ENCODE assay signal across 9 cellular contexts in genomic region chr17:58541249-58541648, GRCh38. TPM values are rescaled to one million over a fixed set of nuclear protein-coding genes. Genes with fewer than 3 reads are reported as not detected.
A peak's percentile ranks its signal among the peaks of the same experiment; 100 is the strongest.
DNase-seq lines count a peak whose midpoint lies in the region; ATAC-seq and TF ChIP-seq lines count a peak whose summit lies in the region.
"Had no signal": no experiment of that assay in that cellular context is flagged by ENCODE, and none has a peak within 500 bp of the region (broad histone marks: within the 10 kb centered on the region; RNA-seq: fewer than 3 reads in every experiment).

No MANE protein-coding gene starts in this region.

- H3K4me1 ChIP-seq in BE2C (no peaks in the 10 kb centered on the region), SK-N-SH (ENCODE audit: control insufficient read depth in 1 of 2, insufficient read depth in 2 of 2, low read depth in 1 of 2, low read length in 1 of 2) (no peaks in the 10 kb centered on the region)

- peaks cover 14% of the 10 kb centered on the region for H3K27me3 ChIP-seq in BE2C
- peaks cover 30% of the 10 kb centered on the region for H3K27me3 ChIP-seq in SK-N-SH (ENCODE audit: insufficient read depth)

- POLR2A ChIA-PET in SK-N-SH (lab: Yijun Ruan, JAX), result no interaction called here

- no peak for TF ChIP-seq RAD21 in SK-N-SH (IDR thresholded peaks at IDR 0.05; ENCODE audit: low read length)

- DNase-seq in BE2C (no peak), GM20000 (ENCODE audit: low spot score) (peak; percentile 52), SK-N-SH (no peak), iris pigment epithelial cell (ENCODE audit: low read depth) (peak; percentile 28), cortex of kidney (lab: John Stamatoyannopoulos, UW) (no peak)
- DNase-seq in central memory CD4-positive, alpha-beta T cell, result no peak
- no peak for DNase-seq in activated naive CD4-positive, alpha-beta T cell treated with Interleukin-2 at 50 U/mL for 16 hours
- DNase-seq: MG63 had no signal

- no peak overlapping the region for H3K27ac ChIP-seq in SK-N-SH (ENCODE audit: low read depth in 2 of 2, low read length in 1 of 2)

- H3K4me3 ChIP-seq in BE2C (ENCODE audit: low read depth, low read length) (no peak overlapping the region), SK-N-SH (ENCODE audit: low read depth in 2 of 2, low read length in 1 of 2) (no peak overlapping the region)
- H3K4me3 ChIP-seq: MG63 had no signal

- no peak for ATAC-seq in GM19463 (IDR thresholded peaks at IDR 0.05; ENCODE audit: unreplicated experiment)

- TF ChIP-seq EP300 in SK-N-SH (IDR thresholded peaks at IDR 0.05; ENCODE audit: borderline replicate concordance in 1 of 2, low read depth in 1 of 2, low read length in 1 of 2), result no peak

- CTCF ChIA-PET in SK-N-SH (lab: Yijun Ruan, JAX), result interaction anchor here (0.8 to 3.0 kb wide), 4 partner anchors 22 to 45 kb away, joined by 3 to 15 read pairs (median 4); no protein-coding TSS in a partner anchor

- no peaks in the 10 kb centered on the region for H3K79me2 ChIP-seq in SK-N-SH (ENCODE audit: insufficient read depth)

- 42% methylated on average over 2 of the region's 2 CpGs for WGBS in SK-N-SH (ENCODE audit: low lambda C conversion rate)

- no peak overlapping the region for H3K4me2 ChIP-seq in SK-N-SH

- no peaks in the 10 kb centered on the region for H3K36me3 ChIP-seq in BE2C
- H3K36me3 ChIP-seq in SK-N-SH (replicated peaks in 1 of 2; ENCODE audit: control insufficient read depth in 1 of 2, insufficient read depth in 2 of 2, low read length in 1 of 2), result no peaks in the 10 kb centered on the region
- H3K36me3 ChIP-seq: MG63 had no signal

- no peak overlapping the region for H2AFZ ChIP-seq in SK-N-SH (ENCODE audit: low read depth)

- H3K9me2 ChIP-seq in SK-N-SH, result no peaks in the 10 kb centered on the region

- H3K9ac ChIP-seq in SK-N-SH, result no peak overlapping the region

- H3F3A ChIP-seq in SK-N-SH (replicated peaks; ENCODE audit: insufficient read depth), result no peaks in the 10 kb centered on the region

- peak; percentile 18; the same call in 1 of the 2 replicates for TF ChIP-seq CTCF in BE2C (IDR thresholded peaks at IDR 0.05; ENCODE audit: low read depth, low read length)
- peak; percentile 12 for TF ChIP-seq CTCF in GM20000 (IDR thresholded peaks at IDR 0.05; ENCODE audit: extremely low read depth, missing control alignments)
- peak; percentile 35 for TF ChIP-seq CTCF in SK-N-SH (IDR thresholded peaks at IDR 0.05)

- no peaks in the 10 kb centered on the region for H4K20me1 ChIP-seq in SK-N-SH (ENCODE audit: insufficient read depth)

- no peaks in the 10 kb centered on the region; the same call in 1 of the 2 replicates for H3K9me3 ChIP-seq in BE2C
- H3K9me3 ChIP-seq in SK-N-SH, result no peaks in the 10 kb centered on the region
- H3K9me3 ChIP-seq: MG63 had no signal

TF ChIP-seq in SK-N-SH, 30 proteins besides CTCF, POLR2A, EP300 and RAD21:
- no peak for TF ChIP-seq REST (IDR thresholded peaks at IDR 0.05; ENCODE audit: low read depth, low read length)
- TF ChIP-seq, protein P1, sequence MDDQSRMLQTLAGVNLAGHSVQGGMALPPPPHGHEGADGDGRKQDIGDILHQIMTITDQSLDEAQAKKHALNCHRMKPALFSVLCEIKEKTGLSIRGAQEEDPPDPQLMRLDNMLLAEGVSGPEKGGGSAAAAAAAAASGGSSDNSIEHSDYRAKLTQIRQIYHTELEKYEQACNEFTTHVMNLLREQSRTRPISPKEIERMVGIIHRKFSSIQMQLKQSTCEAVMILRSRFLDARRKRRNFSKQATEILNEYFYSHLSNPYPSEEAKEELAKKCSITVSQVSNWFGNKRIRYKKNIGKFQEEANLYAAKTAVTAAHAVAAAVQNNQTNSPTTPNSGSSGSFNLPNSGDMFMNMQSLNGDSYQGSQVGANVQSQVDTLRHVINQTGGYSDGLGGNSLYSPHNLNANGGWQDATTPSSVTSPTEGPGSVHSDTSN (IDR thresholded peaks at IDR 0.05), result no peak
- TF ChIP-seq RXRA (IDR thresholded peaks at IDR 0.05; ENCODE audit: borderline replicate concordance, low read depth), result no peak
- TF ChIP-seq, protein P2, sequence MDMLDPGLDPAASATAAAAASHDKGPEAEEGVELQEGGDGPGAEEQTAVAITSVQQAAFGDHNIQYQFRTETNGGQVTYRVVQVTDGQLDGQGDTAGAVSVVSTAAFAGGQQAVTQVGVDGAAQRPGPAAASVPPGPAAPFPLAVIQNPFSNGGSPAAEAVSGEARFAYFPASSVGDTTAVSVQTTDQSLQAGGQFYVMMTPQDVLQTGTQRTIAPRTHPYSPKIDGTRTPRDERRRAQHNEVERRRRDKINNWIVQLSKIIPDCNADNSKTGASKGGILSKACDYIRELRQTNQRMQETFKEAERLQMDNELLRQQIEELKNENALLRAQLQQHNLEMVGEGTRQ (IDR thresholded peaks at IDR 0.05; ENCODE audit: borderline replicate concordance, low read depth, low read length), result no peak
- TF ChIP-seq MXI1 (IDR thresholded peaks at IDR 0.05; ENCODE audit: low read depth, low read length), result no peak
- no peak for TF ChIP-seq NFIC (IDR thresholded peaks at IDR 0.05; ENCODE audit: borderline replicate concordance)
- TF ChIP-seq RCOR1 (IDR thresholded peaks at IDR 0.05; ENCODE audit: low read length), result no peak

RNA-seq across cellular contexts. Expression of gene MTMR4, which starts 26.8 kb away (rescaled TPM):
- 22.5 TPM for polyA plus RNA-seq in BE2C (2012; ENCODE audit: insufficient read depth, insufficient read length, low read depth)
- 23.3 and 30.4 TPM in 2 replicates for polyA plus RNA-seq in SK-N-SH (2012; rRNA removed)
- polyA plus RNA-seq in SK-N-SH (2012; cell fraction: cytosol; rRNA removed), result 14.9 and 19.0 TPM in 2 replicates
- 78.4 and 88.5 TPM in 2 replicates for polyA plus RNA-seq in SK-N-SH (2012; cell fraction: nucleus; rRNA removed)

RNA-seq across cellular contexts. Expression of gene HSF5, which starts 53.0 kb away (rescaled TPM):
- not detected for polyA plus RNA-seq in BE2C (2012; ENCODE audit: insufficient read depth, insufficient read length, low read depth)
- not detected in 2 replicates for polyA plus RNA-seq in SK-N-SH (2012; rRNA removed)
- polyA plus RNA-seq in SK-N-SH (2012; cell fraction: cytosol; rRNA removed), result 0.01 TPM in 2 replicates
- polyA plus RNA-seq in SK-N-SH (2012; cell fraction: nucleus; rRNA removed), result 0.05 TPM in 1 of 2 replicates, not detected in the other

Comparison
In these comparisons a context has a peak if more than half of its experiments do, and no peak if none do; other contexts are left out.
1. DNase-seq: peak in GM20000 (single experiment) and iris pigment epithelial cell (single experiment); none in BE2C (single experiment), SK-N-SH (single experiment), central memory CD4-positive, alpha-beta T cell (single experiment), activated naive CD4-positive, alpha-beta T cell treated with Interleukin-2 at 50 U/mL for 16 hours (single experiment) and cortex of kidney (single experiment).
2. Peak in every context shown above with its lines, with median percentiles within 50 percentile points of each other: CTCF ChIP-seq.